ENCODE assay signal across 24 cellular contexts in the genomic region with DNA sequence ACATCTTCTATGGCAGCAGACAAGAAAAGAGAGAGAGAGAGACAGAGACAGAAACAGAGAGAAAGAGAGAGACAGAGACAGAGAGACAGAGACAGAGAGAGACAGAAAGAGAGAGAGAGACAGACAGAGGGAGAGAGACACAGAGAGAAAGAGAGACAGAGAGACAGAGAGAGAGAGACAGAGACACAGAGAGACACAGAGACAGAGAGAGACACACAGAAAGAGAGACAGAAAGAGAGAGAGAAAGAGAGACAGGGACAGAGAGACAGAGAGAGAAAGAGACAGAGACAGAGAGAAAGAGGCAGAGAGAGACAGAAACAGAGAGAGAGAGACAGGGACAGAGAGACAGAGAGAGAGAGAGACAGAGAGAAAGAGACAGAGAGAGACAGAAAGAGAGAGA. TPM values are rescaled to one million over a fixed set of nuclear protein-coding genes. Genes with fewer than 3 reads are reported as not detected.
DNase-seq lines count a peak whose midpoint lies in the region; ATAC-seq, FAIRE-seq and TF ChIP-seq lines count a peak whose summit lies in the region.
"Had no signal": no experiment of that assay in that cellular context is flagged by ENCODE, and none has a peak within 500 bp of the region (broad histone marks: within the 10 kb centered on the region; RNA-seq: fewer than 3 reads in every experiment).

No MANE protein-coding gene starts in this region.

- H3K9me3 Mint-ChIP-seq in T-helper 2 cell treated with Interferon-gamma antibody and Interleukin-4, amounts not matched to agents 5 μg/mL and 100 μg/mL, for 36 hours = peaks cover 18% of the 10 kb centered on the region
- peaks cover 10% of the 10 kb centered on the region for H3K9me3 Mint-ChIP-seq in neural crest cell

- peak overlapping the region; percentile 3 for H3K4me3 Mint-ChIP-seq in T-helper 2 cell treated with Interferon-gamma antibody and Interleukin-4, amounts not matched to agents 5 μg/mL and 100 μg/mL, for 36 hours
- peak overlapping the region; percentile 41 for H3K4me3 Mint-ChIP-seq in neural crest cell
- H3K4me3 Mint-ChIP-seq: CD8-positive, alpha-beta memory T cell had no signal

- ATAC-seq in GM19467 (IDR thresholded peaks at IDR 0.05; ENCODE audit: unreplicated experiment) (no peak), GM19035 (IDR thresholded peaks at IDR 0.05; ENCODE audit: unreplicated experiment) (no peak)
- ATAC-seq: heart left ventricle, SK-N-SH treated with all-trans-retinoic acid at 6 μM for 48 hours had no signal

- no peaks in the 10 kb centered on the region for H3K36me3 ChIP-seq in bronchial epithelial cell (ENCODE audit: control insufficient read depth, insufficient read depth, low read length)
- H3K36me3 ChIP-seq: heart left ventricle, prostate gland, tibial artery had no signal

- no peak overlapping the region for H3K4me3 ChIP-seq in bronchial epithelial cell (ENCODE audit: low read depth, low read length)
- H3K4me3 ChIP-seq: heart left ventricle, prostate gland, tibial artery had no signal

- peaks cover 6% of the 10 kb centered on the region for H3K27me3 Mint-ChIP-seq in T-helper 2 cell treated with Interferon-gamma antibody and Interleukin-4, amounts not matched to agents 5 μg/mL and 100 μg/mL, for 36 hours (ENCODE audit: low read depth)
- H3K27me3 Mint-ChIP-seq in neural crest cell (ENCODE audit: low read depth) = peaks cover 23% of the 10 kb centered on the region

- H3K27me3 ChIP-seq in bronchial epithelial cell (ENCODE audit: control insufficient read depth, insufficient read depth, low read length) = no peaks in the 10 kb centered on the region

- FAIRE-seq in GM18507 (lab: Jason Lieb, UNC) = peak; percentile 56
- FAIRE-seq in bronchial epithelial cell (lab: Jason Lieb, UNC) = peak; percentile 100
- FAIRE-seq: GM12891 had no signal

- TF ChIP-seq CTCF in bronchial epithelial cell (IDR thresholded peaks at IDR 0.05; ENCODE audit: insufficient read depth, low read length, severe bottlenecking) (no peak), neural crest cell (conservative IDR thresholded peaks at IDR 0.05) (no peak)

- peaks cover 4% of the 10 kb centered on the region for H3K36me3 Mint-ChIP-seq in T-helper 2 cell treated with Interferon-gamma antibody and Interleukin-4, amounts not matched to agents 5 μg/mL and 100 μg/mL, for 36 hours (ENCODE audit: low read depth)
- peaks cover 9% of the 10 kb centered on the region for H3K36me3 Mint-ChIP-seq in neural crest cell (ENCODE audit: low read depth)
- H3K36me3 Mint-ChIP-seq: CD8-positive, alpha-beta memory T cell had no signal

- H3K4me1 Mint-ChIP-seq in T-helper 2 cell treated with Interferon-gamma antibody and Interleukin-4, amounts not matched to agents 5 μg/mL and 100 μg/mL, for 36 hours (ENCODE audit: low read depth) = peaks cover 5% of the 10 kb centered on the region
- H3K4me1 Mint-ChIP-seq in neural crest cell = peaks cover 5% of the 10 kb centered on the region

- H3K27ac Mint-ChIP-seq in T-helper 2 cell treated with Interferon-gamma antibody and Interleukin-4, amounts not matched to agents 5 μg/mL and 100 μg/mL, for 36 hours = peak overlapping the region; percentile 76
- peak overlapping the region; percentile 90 for H3K27ac Mint-ChIP-seq in neural crest cell (ENCODE audit: unreplicated experiment)

- DNase-seq in T-helper 2 cell treated with Interferon-gamma antibody and Interleukin-4, amounts not matched to agents 5 μg/mL and 100 μg/mL, for 36 hours (ENCODE audit: low spot score) = no peak
- DNase-seq in T-helper 2 cell (no peak), GM18507 (ENCODE audit: extremely low spot score, insufficient read length, low read depth) (no peak), bronchial epithelial cell (ENCODE audit: low read depth) (no peak), neural crest cell (ENCODE audit: low read depth, low spot score) (no peak), NCI-H82 (lab: John Stamatoyannopoulos, UW) (no peak)
- DNase-seq: 8988T; amygdala; CD8-positive, alpha-beta memory T cell; central memory CD4-positive, alpha-beta T cell; DMS79 treated with DMSO at 0.1 percent for 48 hours; heart left ventricle; NCI-H1048; NCI-H187; NCI-H69; T1000 had no signal

RNA-seq across cellular contexts. Expression of a gene that starts 52.9 kb away (rescaled TPM):
- total RNA-seq in bronchial epithelial cell = not detected in 2 replicates
- 0.30 TPM in 1 of 2 replicates, not detected in the other for total RNA-seq in neural crest cell
- total RNA-seq: left lobe of liver, LHCN-M2, prostate gland had no signal
